Comparison of ENCODE assay signal across 8 cellular contexts in the genomic region with DNA sequence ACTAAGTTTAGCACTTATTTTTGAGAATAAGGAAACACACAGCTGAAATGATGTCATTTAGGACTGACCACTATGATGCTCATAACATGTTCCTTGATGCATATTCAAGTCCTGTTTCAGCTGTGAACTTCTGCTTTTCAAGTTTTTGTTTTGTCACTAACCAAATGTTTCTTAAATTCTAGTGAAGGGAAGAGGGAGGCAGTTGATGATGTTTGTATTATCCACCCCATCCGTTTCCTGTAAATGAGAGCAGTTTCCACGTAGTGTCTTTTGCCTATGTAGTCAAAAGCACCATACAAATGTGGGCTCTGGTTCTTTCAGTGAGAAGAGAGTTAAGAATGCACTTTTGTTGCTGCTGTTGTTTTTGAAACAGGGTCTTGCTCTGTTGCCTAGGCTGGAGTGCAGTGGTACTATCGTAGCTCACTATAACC.
DNase-seq lines count a peak whose midpoint lies in the region; ATAC-seq and TF ChIP-seq lines count a peak whose summit lies in the region.

No MANE protein-coding gene starts in this region.

- H3K9me3 Mint-ChIP-seq in CD14-positive monocyte: peaks cover 0 to 3% (median 0%) of the 10 kb centered on the region in 7 donors
- H3K9me3 Mint-ChIP-seq in activated naive CD8-positive, alpha-beta T cell treated with anti-CD3 and anti-CD28 coated beads for 36 hours: no peaks in the 10 kb centered on the region
- no peaks in the 10 kb centered on the region for H3K9me3 Mint-ChIP-seq in stimulated activated naive CD8-positive, alpha-beta T cell treated with anti-CD3 and anti-CD28 coated beads, Interleukin-15, amount 100 ng/mL, for 72 hours
- H3K9me3 Mint-ChIP-seq in type B pancreatic cell: no peaks in the 10 kb centered on the region

- intact Hi-C loops in CD14-positive monocyte (cut with micrococcal nuclease): loop anchor here (2.0 to 5.0 kb wide), 2 partner anchors 37 to 78 kb away; a partner anchor contains a TSS
- intact Hi-C loops in dorsolateral prefrontal cortex (cut with DNase I): no loop called here

- TF ChIP-seq CTCF in CD14-positive monocyte (IDR thresholded peaks at IDR 0.05) (no peak), type B pancreatic cell (conservative IDR thresholded peaks at IDR 0.05) (no peak), dorsolateral prefrontal cortex (IDR thresholded peaks at IDR 0.05 in 54 of 56, conservative IDR thresholded peaks at IDR 0.05 in 2 of 56; ENCODE audit: low read depth in 1 of 56, partially characterized antibody in 56 of 56) (no peak), coronary artery (IDR thresholded peaks at IDR 0.05) (no peak)

- no peak for DNase-seq in CD14-positive monocyte (ENCODE audit: low spot score)
- no peak for DNase-seq in activated naive CD8-positive, alpha-beta T cell treated with anti-CD3 and anti-CD28 coated beads for 36 hours
- peak; percentile 12 to 49 for DNase-seq in stimulated activated naive CD8-positive, alpha-beta T cell treated with anti-CD3 and anti-CD28 coated beads, Interleukin-15, amount 100 ng/mL, for 72 hours
- DNase-seq in type B pancreatic cell (ENCODE audit: extremely low spot score, unreplicated experiment): no peak
- DNase-seq in dorsolateral prefrontal cortex: no peak
- no peak for DNase-seq in coronary artery (ENCODE audit: low spot score)

- ATAC-seq in GM19397 (IDR thresholded peaks at IDR 0.05; ENCODE audit: unreplicated experiment) (peak; percentile 69), HG03354 (IDR thresholded peaks at IDR 0.05; ENCODE audit: poor library complexity, severe bottlenecking, unreplicated experiment) (peak; percentile 83)
- peak; percentile 88 for ATAC-seq in stimulated activated naive CD8-positive, alpha-beta T cell treated with anti-CD3 and anti-CD28 coated beads, Interleukin-15, amount 100 ng/mL, for 72 hours

- H3K27ac Mint-ChIP-seq in CD14-positive monocyte (peak overlapping the region; percentile 94 to 98 (median 97)), type B pancreatic cell (no peak overlapping the region)
- peak overlapping the region; percentile 69 for H3K27ac Mint-ChIP-seq in activated naive CD8-positive, alpha-beta T cell treated with anti-CD3 and anti-CD28 coated beads for 36 hours
- H3K27ac Mint-ChIP-seq in stimulated activated naive CD8-positive, alpha-beta T cell treated with anti-CD3 and anti-CD28 coated beads, Interleukin-15, amount 100 ng/mL, for 72 hours: peak overlapping the region; percentile 82 to 88

- H3K36me3 Mint-ChIP-seq in CD14-positive monocyte (peaks cover 13 to 19% of the 10 kb centered on the region in 2 donors), type B pancreatic cell (no peaks in the 10 kb centered on the region)
- H3K36me3 Mint-ChIP-seq in activated naive CD8-positive, alpha-beta T cell treated with anti-CD3 and anti-CD28 coated beads for 36 hours: peaks cover 4% of the 10 kb centered on the region

- no peaks in the 10 kb centered on the region for H3K27me3 Mint-ChIP-seq in CD14-positive monocyte (ENCODE audit: low read depth in 3 of 3)
- no peaks in the 10 kb centered on the region for H3K27me3 Mint-ChIP-seq in activated naive CD8-positive, alpha-beta T cell treated with anti-CD3 and anti-CD28 coated beads for 36 hours
- H3K27me3 Mint-ChIP-seq in stimulated activated naive CD8-positive, alpha-beta T cell treated with anti-CD3 and anti-CD28 coated beads, Interleukin-15, amount 100 ng/mL, for 72 hours: no peaks in the 10 kb centered on the region
- no peaks in the 10 kb centered on the region for H3K27me3 Mint-ChIP-seq in type B pancreatic cell

- H3K27me3 ChIP-seq in dorsolateral prefrontal cortex: no peaks in the 10 kb centered on the region

- no peak overlapping the region for H3K4me3 ChIP-seq in dorsolateral prefrontal cortex
- H3K4me3 ChIP-seq in coronary artery: no peak overlapping the region

- H3K4me3 Mint-ChIP-seq in CD14-positive monocyte (peak overlapping the region; percentile 4 to 21), type B pancreatic cell (no peak overlapping the region)
- no peak overlapping the region for H3K4me3 Mint-ChIP-seq in activated naive CD8-positive, alpha-beta T cell treated with anti-CD3 and anti-CD28 coated beads for 36 hours
- H3K4me3 Mint-ChIP-seq in stimulated activated naive CD8-positive, alpha-beta T cell treated with anti-CD3 and anti-CD28 coated beads, Interleukin-15, amount 100 ng/mL, for 72 hours: peak overlapping the region in 1 of 2 donors; percentile 50

- H3K27ac ChIP-seq in dorsolateral prefrontal cortex (peak overlapping the region in 11 of 59 donors; percentile 5 to 60 (median 32)), coronary artery (peak overlapping the region in 1 of 2 donors; percentile 60)

- H3K4me1 Mint-ChIP-seq in CD14-positive monocyte (peaks cover 45% of the 10 kb centered on the region), type B pancreatic cell (ENCODE audit: unreplicated experiment) (peaks cover 12% of the 10 kb centered on the region)
- H3K4me1 Mint-ChIP-seq in activated naive CD8-positive, alpha-beta T cell treated with anti-CD3 and anti-CD28 coated beads for 36 hours: peaks cover 38% of the 10 kb centered on the region
- peaks cover 53% of the 10 kb centered on the region for H3K4me1 Mint-ChIP-seq in stimulated activated naive CD8-positive, alpha-beta T cell treated with anti-CD3 and anti-CD28 coated beads, Interleukin-15, amount 100 ng/mL, for 72 hours

Comparison
In these comparisons a context has a peak if more than half of its experiments do, and no peak if none do; other contexts are left out.
1. DNase-seq: peak in stimulated activated naive CD8-positive, alpha-beta T cell treated with anti-CD3 and anti-CD28 coated beads, Interleukin-15, amount 100 ng/mL, for 72 hours (2 of 2); none in CD14-positive monocyte (single experiment), activated naive CD8-positive, alpha-beta T cell treated with anti-CD3 and anti-CD28 coated beads for 36 hours (single experiment), type B pancreatic cell (single experiment), dorsolateral prefrontal cortex (0 of 10) and coronary artery (single experiment).
2. H3K4me3 Mint-ChIP-seq: peak in CD14-positive monocyte (2 of 2); none in activated naive CD8-positive, alpha-beta T cell treated with anti-CD3 and anti-CD28 coated beads for 36 hours (single experiment) and type B pancreatic cell (single experiment).
3. intact Hi-C loops: an anchor here in CD14-positive monocyte (2.0 to 5.0 kb wide); none called in dorsolateral prefrontal cortex.
4. Peak in every context shown above with its lines, with median percentiles within 50 percentile points of each other: ATAC-seq.